In the genomic region with DNA sequence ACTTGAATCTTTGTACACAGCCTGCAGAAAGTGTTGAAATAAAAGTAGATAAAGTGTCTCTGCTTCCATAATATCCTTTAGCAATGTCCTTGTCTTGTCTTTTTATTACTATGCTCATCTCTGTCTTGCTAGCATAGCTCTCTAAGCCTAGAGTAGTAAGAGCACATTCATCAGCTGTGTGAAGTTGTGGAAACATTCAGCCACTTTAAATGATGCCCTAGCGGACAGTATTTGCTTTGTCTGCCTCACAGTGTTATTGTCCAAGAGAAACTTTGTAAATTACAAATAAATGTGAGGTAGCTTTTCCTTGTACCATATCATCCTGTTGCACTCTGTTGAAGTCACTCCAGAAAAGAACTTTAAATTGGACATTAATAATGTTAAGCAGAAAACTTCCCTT, we compare ENCODE assay signal across 12 cellular contexts.
"Had no signal": no experiment of that assay in that cellular context is flagged by ENCODE, and none has a peak within 500 bp of the region (broad histone marks: within the 10 kb centered on the region; RNA-seq: fewer than 3 reads in every experiment).

No MANE protein-coding gene starts in this region.

- H3K27ac Mint-ChIP-seq: activated CD8-positive, alpha-beta memory T cell treated with anti-CD3 and anti-CD28 coated beads, Interleukin-2, amount 10 ng/mL, durations not matched to agents 7 days and 5 days; activated naive CD4-positive, alpha-beta T cell treated with anti-CD3 and anti-CD28 coated beads, Interleukin-2, amount 10 ng/mL, durations not matched to agents 7 days and 5 days; memory B cell; natural killer cell; stimulated activated naive CD8-positive, alpha-beta T cell treated with anti-CD3 and anti-CD28 coated beads, Interleukin-15, Interleukin-2, amounts not matched to agents 100 ng/mL and 50 ng/mL, for 24 hours had no signal

- H3K9me3 ChIP-seq: esophagus squamous epithelium, upper lobe of left lung had no signal

- H3K36me3 ChIP-seq: esophagus squamous epithelium, left ventricle myocardium inferior, upper lobe of left lung had no signal

- H3K9me3 Mint-ChIP-seq: activated naive CD4-positive, alpha-beta T cell treated with anti-CD3 and anti-CD28 coated beads, Interleukin-2, amount 10 ng/mL, durations not matched to agents 7 days and 5 days; memory B cell; natural killer cell; stimulated activated naive CD8-positive, alpha-beta T cell treated with anti-CD3 and anti-CD28 coated beads, Interleukin-15, Interleukin-2, amounts not matched to agents 100 ng/mL and 50 ng/mL, for 24 hours had no signal

- H3K27me3 ChIP-seq: esophagus squamous epithelium, upper lobe of left lung had no signal

- H3K4me1 ChIP-seq: esophagus squamous epithelium, left ventricle myocardium inferior, upper lobe of left lung had no signal

- H3K4me1 Mint-ChIP-seq: activated CD8-positive, alpha-beta memory T cell treated with anti-CD3 and anti-CD28 coated beads, Interleukin-2, amount 10 ng/mL, durations not matched to agents 7 days and 5 days; activated naive CD4-positive, alpha-beta T cell treated with anti-CD3 and anti-CD28 coated beads, Interleukin-2, amount 10 ng/mL, durations not matched to agents 7 days and 5 days; memory B cell; natural killer cell had no signal

- H3K36me3 Mint-ChIP-seq: activated CD8-positive, alpha-beta memory T cell treated with anti-CD3 and anti-CD28 coated beads, Interleukin-2, amount 10 ng/mL, durations not matched to agents 7 days and 5 days; activated naive CD4-positive, alpha-beta T cell treated with anti-CD3 and anti-CD28 coated beads, Interleukin-2, amount 10 ng/mL, durations not matched to agents 7 days and 5 days; memory B cell; natural killer cell had no signal

- H3K27me3 Mint-ChIP-seq: activated naive CD4-positive, alpha-beta T cell treated with anti-CD3 and anti-CD28 coated beads, Interleukin-2, amount 10 ng/mL, durations not matched to agents 7 days and 5 days; stimulated activated naive CD8-positive, alpha-beta T cell treated with anti-CD3 and anti-CD28 coated beads, Interleukin-15, Interleukin-2, amounts not matched to agents 100 ng/mL and 50 ng/mL, for 24 hours had no signal

- DNase-seq: activated CD4-positive, alpha-beta T cell treated with anti-CD3 and anti-CD28 coated beads, Interleukin-2, amount 50 U/mL, for 48 hours; activated CD8-positive, alpha-beta memory T cell treated with anti-CD3 and anti-CD28 coated beads, Interleukin-2, amount 10 ng/mL, durations not matched to agents 7 days and 5 days; activated naive CD4-positive, alpha-beta T cell treated with anti-CD3 and anti-CD28 coated beads, Interleukin-2, amount 10 ng/mL, durations not matched to agents 7 days and 5 days; activated T-cell treated with anti-CD3 and anti-CD28 coated beads, Interleukin-2, amount 50 U/mL, for 1 hour; esophagus squamous epithelium; foreskin fibroblast; left ventricle myocardium inferior; natural killer cell; upper lobe of left lung had no signal

- H3K4me3 ChIP-seq: esophagus squamous epithelium, left ventricle myocardium inferior, upper lobe of left lung had no signal

- H3K27ac ChIP-seq: esophagus squamous epithelium, left ventricle myocardium inferior, upper lobe of left lung, VCaP had no signal

- H3K4me3 Mint-ChIP-seq: activated CD8-positive, alpha-beta memory T cell treated with anti-CD3 and anti-CD28 coated beads, Interleukin-2, amount 10 ng/mL, durations not matched to agents 7 days and 5 days; activated naive CD4-positive, alpha-beta T cell treated with anti-CD3 and anti-CD28 coated beads, Interleukin-2, amount 10 ng/mL, durations not matched to agents 7 days and 5 days; memory B cell; natural killer cell; stimulated activated naive CD8-positive, alpha-beta T cell treated with anti-CD3 and anti-CD28 coated beads, Interleukin-15, Interleukin-2, amounts not matched to agents 100 ng/mL and 50 ng/mL, for 24 hours had no signal
